In genomic region chr7:110522751-110523200, GRCh38 we compare ENCODE assay signal across 11 cellular contexts.
DNase-seq lines count a peak whose midpoint lies in the region; ATAC-seq and TF ChIP-seq lines count a peak whose summit lies in the region.
"Had no signal": no experiment of that assay in that cellular context is flagged by ENCODE, and none has a peak within 500 bp of the region (broad histone marks: within the 10 kb centered on the region; RNA-seq: fewer than 3 reads in every experiment).

No MANE protein-coding gene starts in this region.

- H3K4me3 ChIP-seq in WERI-Rb-1 (ENCODE audit: low read depth, low read length), result no peak overlapping the region
- no peak overlapping the region for H3K4me3 ChIP-seq in mucosa of descending colon
- H3K4me3 ChIP-seq: esophagus squamous epithelium, Peyer's patch had no signal

- ATAC-seq in GM18511 (IDR thresholded peaks at IDR 0.05; ENCODE audit: unreplicated experiment), result peak; percentile 54
- ATAC-seq in mucosa of descending colon, result peak; percentile 92
- no peak for ATAC-seq in GM21737 (IDR thresholded peaks at IDR 0.05; ENCODE audit: unreplicated experiment)
- no peak for ATAC-seq in GM18520 (IDR thresholded peaks at IDR 0.05; ENCODE audit: unreplicated experiment)

- H3K4me1 ChIP-seq in mucosa of descending colon (ENCODE audit: low read depth), result peaks cover 4% of the 10 kb centered on the region

- H3K9me3 ChIP-seq in WERI-Rb-1 (ENCODE audit: severe bottlenecking) (peaks cover 5% of the 10 kb centered on the region), mucosa of descending colon (no peaks in the 10 kb centered on the region)
- H3K9me3 ChIP-seq: esophagus squamous epithelium, Peyer's patch had no signal

- H3K27ac ChIP-seq in WERI-Rb-1, result peak overlapping the region; percentile 21; the same call in 1 of the 2 replicates
- H3K27ac ChIP-seq: esophagus squamous epithelium, Peyer's patch had no signal

- intact Hi-C loops in mucosa of descending colon (cut with DNase I, micrococcal nuclease), result no loop called here

- TF ChIP-seq CTCF in WERI-Rb-1 (IDR thresholded peaks at IDR 0.05; ENCODE audit: low read depth, low read length) (no peak), mucosa of descending colon (IDR thresholded peaks at IDR 0.05) (no peak)

- peak; percentile 86 for DNase-seq in NCI-H146 treated with DMSO at 0.1 percent for 48 hours (lab: John Stamatoyannopoulos, UW; ENCODE audit: unreplicated experiment)
- no peak for DNase-seq in WERI-Rb-1
- DNase-seq in mucosa of descending colon, result peak in 1 of 3 donors; percentile 45
- no peak for DNase-seq in OCI-M1 (lab: John Stamatoyannopoulos, UW)
- no peak for DNase-seq in inferior parietal cortex (ENCODE audit: extremely low spot score)
- DNase-seq: activated CD4-positive, alpha-beta T cell treated with anti-CD3 and anti-CD28 coated beads, Interleukin-2, amount 50 U/mL, for 1 hour; esophagus squamous epithelium; Peyer's patch had no signal

- H3K36me3 ChIP-seq in WERI-Rb-1, result no peaks in the 10 kb centered on the region
- no peaks in the 10 kb centered on the region for H3K36me3 ChIP-seq in mucosa of descending colon (ENCODE audit: low read depth)
- H3K36me3 ChIP-seq: esophagus squamous epithelium, Peyer's patch had no signal

- H3K27me3 ChIP-seq in WERI-Rb-1 (ENCODE audit: insufficient read depth, low read depth, severe bottlenecking), result no peaks in the 10 kb centered on the region
- H3K27me3 ChIP-seq: esophagus squamous epithelium, Peyer's patch had no signal

Comparison
In these comparisons a context has a peak if more than half of its experiments do, and no peak if none do; other contexts are left out.
1. ATAC-seq: peak in GM18511 (single experiment) and mucosa of descending colon (single experiment); none in GM21737 (single experiment) and GM18520 (single experiment).